5 cellular contexts compared by ENCODE assay signal in genomic region chr7:144228810-144229209, GRCh38. TPM values are rescaled to one million over a fixed set of nuclear protein-coding genes. Genes with fewer than 3 reads are reported as not detected.
"Had no signal": no experiment of that assay in that cellular context is flagged by ENCODE, and none has a peak within 500 bp of the region (broad histone marks: within the 10 kb centered on the region; RNA-seq: fewer than 3 reads in every experiment).

No MANE protein-coding gene starts in this region.

RNA-seq across cellular contexts. Expression of gene OR2A42, which starts 10.6 kb away (rescaled TPM):
- total RNA-seq: colonic mucosa, dermis blood vessel endothelial cell, left ventricle myocardium inferior, psoas muscle had no signal

RNA-seq across cellular contexts. Expression of gene OR2A7, which starts 35.8 kb away (rescaled TPM):
- total RNA-seq: dermis blood vessel endothelial cell had no signal

RNA-seq across cellular contexts. Expression of gene CTAGE8, which starts 40.3 kb away (rescaled TPM):
- total RNA-seq: dermis blood vessel endothelial cell had no signal

RNA-seq across cellular contexts. Expression of gene CTAGE4, which starts 45.5 kb away (rescaled TPM):
- total RNA-seq: gastrocnemius medialis had no signal
